8 cellular contexts compared by ENCODE assay signal in genomic region chr17:40290629-40291296, GRCh38. TPM values are rescaled to one million over a fixed set of nuclear protein-coding genes. Genes with fewer than 3 reads are reported as not detected.
DNase-seq lines count a peak whose midpoint lies in the region; ATAC-seq and TF ChIP-seq lines count a peak whose summit lies in the region.

No MANE protein-coding gene starts in this region.

- H3K36me3 ChIP-seq in gastrocnemius medialis = no peaks in the 10 kb centered on the region

- peak overlapping the region in 1 of 4 donors; percentile 10 for H3K27ac ChIP-seq in gastrocnemius medialis

- no peaks in the 10 kb centered on the region for H3K9me3 Mint-ChIP-seq in stimulated activated naive CD8-positive, alpha-beta T cell treated with anti-CD3 and anti-CD28 coated beads, Interleukin-15, Interleukin-2, amounts not matched to agents 100 ng/mL and 50 ng/mL, for 24 hours
- no peaks in the 10 kb centered on the region for H3K9me3 Mint-ChIP-seq in activated CD4-positive, alpha-beta T cell treated with anti-CD3 and anti-CD28 coated beads, Interleukin-2, amount 10 ng/mL, durations not matched to agents 24 days and 14 days

- H3K27me3 ChIP-seq in gastrocnemius medialis = no peaks in the 10 kb centered on the region

- H3K4me3 ChIP-seq in gastrocnemius medialis = no peak overlapping the region

- ATAC-seq in stimulated activated naive CD8-positive, alpha-beta T cell treated with anti-CD3 and anti-CD28 coated beads, Interleukin-15, Interleukin-2, amounts not matched to agents 100 U/mL and 50 U/mL, for 24 hours = no peak
- peak; percentile 28 to 39 for ATAC-seq in gastrocnemius medialis
- ATAC-seq in GM19455 (IDR thresholded peaks at IDR 0.05; ENCODE audit: unreplicated experiment) = no peak
- no peak for ATAC-seq in HG03196 (IDR thresholded peaks at IDR 0.05; ENCODE audit: unreplicated experiment)

- H3K4me3 Mint-ChIP-seq in stimulated activated naive CD8-positive, alpha-beta T cell treated with anti-CD3 and anti-CD28 coated beads, Interleukin-15, Interleukin-2, amounts not matched to agents 100 ng/mL and 50 ng/mL, for 24 hours = peak overlapping the region; percentile 51
- peak overlapping the region; percentile 65 for H3K4me3 Mint-ChIP-seq in activated CD4-positive, alpha-beta T cell treated with anti-CD3 and anti-CD28 coated beads, Interleukin-2, amount 10 ng/mL, durations not matched to agents 24 days and 14 days

- peak; percentile 27 to 64 (median 46) for TF ChIP-seq CTCF in gastrocnemius medialis (IDR thresholded peaks at IDR 0.05 in 4 of 5, conservative IDR thresholded peaks at IDR 0.05 in 1 of 5)

- no peak for DNase-seq in stimulated activated naive CD8-positive, alpha-beta T cell treated with anti-CD3 and anti-CD28 coated beads, Interleukin-15, Interleukin-2, amounts not matched to agents 100 U/mL and 50 U/mL, for 24 hours
- DNase-seq in NCI-H1694 treated with DMSO at 0.1 percent for 48 hours (lab: John Stamatoyannopoulos, UW) (peak; percentile 75), foreskin melanocyte (peak; percentile 70), gastrocnemius medialis (no peak)
- peak; percentile 86 for DNase-seq in activated CD4-positive, alpha-beta T cell treated with anti-CD3 and anti-CD28 coated beads, Interleukin-2, amount 10 ng/mL, durations not matched to agents 24 days and 14 days

- H3K27me3 Mint-ChIP-seq in stimulated activated naive CD8-positive, alpha-beta T cell treated with anti-CD3 and anti-CD28 coated beads, Interleukin-15, Interleukin-2, amounts not matched to agents 100 ng/mL and 50 ng/mL, for 24 hours = no peaks in the 10 kb centered on the region
- no peaks in the 10 kb centered on the region for H3K27me3 Mint-ChIP-seq in activated CD4-positive, alpha-beta T cell treated with anti-CD3 and anti-CD28 coated beads, Interleukin-2, amount 10 ng/mL, durations not matched to agents 24 days and 14 days

- H3K36me3 Mint-ChIP-seq in stimulated activated naive CD8-positive, alpha-beta T cell treated with anti-CD3 and anti-CD28 coated beads, Interleukin-15, Interleukin-2, amounts not matched to agents 100 ng/mL and 50 ng/mL, for 24 hours (ENCODE audit: low read depth) = peaks cover 66% of the 10 kb centered on the region
- peaks cover 62% of the 10 kb centered on the region for H3K36me3 Mint-ChIP-seq in activated CD4-positive, alpha-beta T cell treated with anti-CD3 and anti-CD28 coated beads, Interleukin-2, amount 10 ng/mL, durations not matched to agents 24 days and 14 days (ENCODE audit: low read depth)

- TF ChIP-seq POLR2A in gastrocnemius medialis (IDR thresholded peaks at IDR 0.05) = no peak

- in situ Hi-C loops in gastrocnemius medialis (cut with MboI; ENCODE audit: low sequenced_read_pairs in 4 of 4) = loop anchor here in 2 of 4 donors (5.0 to 10.0 kb wide), 2 partner anchors 86 to 88 kb away; no protein-coding TSS in a partner anchor

- H3K27ac Mint-ChIP-seq in stimulated activated naive CD8-positive, alpha-beta T cell treated with anti-CD3 and anti-CD28 coated beads, Interleukin-15, Interleukin-2, amounts not matched to agents 100 ng/mL and 50 ng/mL, for 24 hours = peak overlapping the region; percentile 87
- H3K27ac Mint-ChIP-seq in activated CD4-positive, alpha-beta T cell treated with anti-CD3 and anti-CD28 coated beads, Interleukin-2, amount 10 ng/mL, durations not matched to agents 24 days and 14 days = peak overlapping the region; percentile 92

- peaks cover 66% of the 10 kb centered on the region for H3K4me1 Mint-ChIP-seq in stimulated activated naive CD8-positive, alpha-beta T cell treated with anti-CD3 and anti-CD28 coated beads, Interleukin-15, Interleukin-2, amounts not matched to agents 100 ng/mL and 50 ng/mL, for 24 hours (ENCODE audit: low read depth)
- peaks cover 43% of the 10 kb centered on the region for H3K4me1 Mint-ChIP-seq in activated CD4-positive, alpha-beta T cell treated with anti-CD3 and anti-CD28 coated beads, Interleukin-2, amount 10 ng/mL, durations not matched to agents 24 days and 14 days

- H3K9me3 ChIP-seq in gastrocnemius medialis = no peaks in the 10 kb centered on the region

- peaks cover 19 to 22% of the 10 kb centered on the region in 2 donors for H3K4me1 ChIP-seq in gastrocnemius medialis

- intact Hi-C loops in activated CD4-positive, alpha-beta T cell treated with anti-CD3 and anti-CD28 coated beads, Interleukin-2, amount 10 ng/mL, durations not matched to agents 24 days and 14 days (cut with micrococcal nuclease) = loop anchor here (1.0 kb wide), 1 partner anchor 88 kb away; no protein-coding TSS in a partner anchor
- intact Hi-C loops in gastrocnemius medialis (cut with DNase I; ENCODE audit: low total_unique reads) = loop anchor here (1.0 to 10.0 kb wide), 2 partner anchors 88 to 264 kb away; no protein-coding TSS in a partner anchor

RNA-seq across cellular contexts. Expression of gene CDC6, which starts 3.1 kb away (rescaled TPM):
- total RNA-seq in activated CD4-positive, alpha-beta T cell treated with anti-CD3 and anti-CD28 coated beads, Interleukin-2, amount 10 ng/mL, durations not matched to agents 24 days and 14 days = 139 and 142 TPM in 2 replicates
- total RNA-seq in gastrocnemius medialis = under 1 TPM in 3 of 4 donors, not detected in 1; 0.27 to 0.75 (median 0.66) TPM

RNA-seq across cellular contexts. Expression of gene RARA, which starts 18.2 kb away (rescaled TPM):
- 24.0 and 26.2 TPM in 2 replicates for total RNA-seq in activated CD4-positive, alpha-beta T cell treated with anti-CD3 and anti-CD28 coated beads, Interleukin-2, amount 10 ng/mL, durations not matched to agents 24 days and 14 days
- 10 to 100 TPM; 20.3 to 67.0 (median 48.4) TPM for total RNA-seq in gastrocnemius medialis

Comparison
In these comparisons a context has a peak if more than half of its experiments do, and no peak if none do; other contexts are left out.
1. ATAC-seq: peak in gastrocnemius medialis (2 of 2); none in stimulated activated naive CD8-positive, alpha-beta T cell treated with anti-CD3 and anti-CD28 coated beads, Interleukin-15, Interleukin-2, amounts not matched to agents 100 U/mL and 50 U/mL, for 24 hours (single experiment), GM19455 (single experiment) and HG03196 (single experiment).
2. DNase-seq: peak in NCI-H1694 treated with DMSO at 0.1 percent for 48 hours (single experiment), activated CD4-positive, alpha-beta T cell treated with anti-CD3 and anti-CD28 coated beads, Interleukin-2, amount 10 ng/mL, durations not matched to agents 24 days and 14 days (single experiment) and foreskin melanocyte (single experiment); none in stimulated activated naive CD8-positive, alpha-beta T cell treated with anti-CD3 and anti-CD28 coated beads, Interleukin-15, Interleukin-2, amounts not matched to agents 100 U/mL and 50 U/mL, for 24 hours (single experiment) and gastrocnemius medialis (0 of 2).
3. RNA of gene CDC6, which starts 3.1 kb away (total RNA-seq): 139 to 142 TPM in activated CD4-positive, alpha-beta T cell treated with anti-CD3 and anti-CD28 coated beads, Interleukin-2, amount 10 ng/mL, durations not matched to agents 24 days and 14 days; 0.27 to 0.75 TPM in gastrocnemius medialis; every median in the first group is over 10 times any median in the second.